In genomic region chr3:194556086-194557056, GRCh38 we compare ENCODE assay signal across 8 cellular contexts.
DNase-seq lines count a peak whose midpoint lies in the region; ATAC-seq lines count a peak whose summit lies in the region.

No MANE protein-coding gene starts in this region.

- no peak overlapping the region for H3K9ac ChIP-seq in BLaER1

- H3K36me3 ChIP-seq in BLaER1: no peaks in the 10 kb centered on the region

- peak overlapping the region; percentile 67 for H3K4me3 Mint-ChIP-seq in activated CD4-positive, alpha-beta memory T cell treated with anti-CD3 and anti-CD28 coated beads for 36 hours

- H3K27me3 Mint-ChIP-seq in activated CD4-positive, alpha-beta memory T cell treated with anti-CD3 and anti-CD28 coated beads for 36 hours: no peaks in the 10 kb centered on the region

- H3K36me3 Mint-ChIP-seq in activated CD4-positive, alpha-beta memory T cell treated with anti-CD3 and anti-CD28 coated beads for 36 hours: no peaks in the 10 kb centered on the region

- peak; percentile 59 for ATAC-seq in HG02885 (IDR thresholded peaks at IDR 0.05; ENCODE audit: poor library complexity, unreplicated experiment)
- no peak for ATAC-seq in GM21576 (IDR thresholded peaks at IDR 0.05; ENCODE audit: unreplicated experiment)
- ATAC-seq in HG03045 (IDR thresholded peaks at IDR 0.05; ENCODE audit: unreplicated experiment): no peak
- ATAC-seq in GM18907 (IDR thresholded peaks at IDR 0.05; ENCODE audit: unreplicated experiment): no peak

- H3K4me1 ChIP-seq in BLaER1: peaks cover 9% of the 10 kb centered on the region

- POLR2A ChIA-PET in activated CD4-positive, alpha-beta memory T cell treated with anti-CD3 and anti-CD28 coated beads for 36 hours (lab: Charles Lee): no interaction called here

- H3K9me3 Mint-ChIP-seq in activated CD4-positive, alpha-beta memory T cell treated with anti-CD3 and anti-CD28 coated beads for 36 hours: no peaks in the 10 kb centered on the region

- intact Hi-C loops in activated CD4-positive, alpha-beta memory T cell treated with anti-CD3 and anti-CD28 coated beads for 36 hours (cut with micrococcal nuclease): no loop called here

- H3K4me3 ChIP-seq in BLaER1: no peak overlapping the region

- peak; percentile 46 for DNase-seq in activated CD4-positive, alpha-beta memory T cell treated with anti-CD3 and anti-CD28 coated beads for 36 hours
- DNase-seq in lung microvascular endothelial cell (ENCODE audit: low read depth in 2 of 2) (peak; percentile 62 to 85), NCI-H1436 (lab: John Stamatoyannopoulos, UW) (no peak)

- H3K9me3 ChIP-seq in BLaER1: no peaks in the 10 kb centered on the region

- peak overlapping the region; percentile 10 for H3K27ac Mint-ChIP-seq in activated CD4-positive, alpha-beta memory T cell treated with anti-CD3 and anti-CD28 coated beads for 36 hours

- H3K27ac ChIP-seq in BLaER1: peak overlapping the region; percentile 16; the same call in 1 of the 2 replicates

- CTCF ChIA-PET in activated CD4-positive, alpha-beta memory T cell treated with anti-CD3 and anti-CD28 coated beads for 36 hours (lab: Charles Lee): interaction anchor here (0.7 to 1.4 kb wide), 3 partner anchors 18 to 84 kb away, joined by 3 to 7 read pairs (median 4); no protein-coding TSS in a partner anchor

- peaks cover 11% of the 10 kb centered on the region for H3K4me1 Mint-ChIP-seq in activated CD4-positive, alpha-beta memory T cell treated with anti-CD3 and anti-CD28 coated beads for 36 hours (ENCODE audit: low read depth)

- no peaks in the 10 kb centered on the region for H3K27me3 ChIP-seq in BLaER1

- peak overlapping the region; percentile 30 for H3K4me2 ChIP-seq in BLaER1

- no peaks in the 10 kb centered on the region for H4K20me1 ChIP-seq in BLaER1
